In genomic region chr1:120724507-120724906, GRCh38 we compare ENCODE assay signal across 8 cellular contexts. TPM values are rescaled to one million over a fixed set of nuclear protein-coding genes. Genes with fewer than 3 reads are reported as not detected.
DNase-seq lines count a peak whose midpoint lies in the region; ATAC-seq, FAIRE-seq and TF ChIP-seq lines count a peak whose summit lies in the region.
"Not testable (repeated sequence)": the region's sequence is repeated elsewhere in the genome, so short reads cannot be mapped to it uniquely, and the experiment has no call there.

No MANE protein-coding gene starts in this region.

- H2AFZ ChIP-seq in HepG2 (ENCODE audit: low read length): not testable (repeated sequence)

- not testable (repeated sequence) for FAIRE-seq in HepG2 (lab: Jason Lieb, UNC)

- not testable (repeated sequence) for H3K9me3 Mint-ChIP-seq in CD14-positive monocyte; activated naive CD8-positive, alpha-beta T cell treated with anti-CD3 and anti-CD28 coated beads, Interleukin-2, amount 10 ng/mL, durations not matched to agents 7 days and 5 days; osteocyte (ENCODE audit: unreplicated experiment)

- peak overlapping the region; percentile 75 to 77 for H3K4me3 Mint-ChIP-seq in CD14-positive monocyte
- peak overlapping the region; percentile 67 for H3K4me3 Mint-ChIP-seq in activated naive CD8-positive, alpha-beta T cell treated with anti-CD3 and anti-CD28 coated beads, Interleukin-2, amount 10 ng/mL, durations not matched to agents 7 days and 5 days
- H3K4me3 Mint-ChIP-seq in osteocyte (ENCODE audit: unreplicated experiment): peak overlapping the region; percentile 73

- H3K4me1 Mint-ChIP-seq in CD14-positive monocyte; activated naive CD8-positive, alpha-beta T cell treated with anti-CD3 and anti-CD28 coated beads, Interleukin-2, amount 10 ng/mL, durations not matched to agents 7 days and 5 days; osteocyte (ENCODE audit: unreplicated experiment): not testable (repeated sequence)

- not testable (repeated sequence) for H3K9me3 ChIP-seq in effector memory CD4-positive, alpha-beta T cell (ENCODE audit: control insufficient read depth, low read length); HepG2 (ENCODE audit: low read length)

- POLR2A ChIA-PET in activated naive CD8-positive, alpha-beta T cell treated with anti-CD3 and anti-CD28 coated beads, Interleukin-2, amount 10 ng/mL, durations not matched to agents 7 days and 5 days (lab: Charles Lee); HepG2 (lab: Yijun Ruan, JAX): not testable (repeated sequence)

- not testable (repeated sequence) for H3K27ac Mint-ChIP-seq in CD14-positive monocyte; activated naive CD8-positive, alpha-beta T cell treated with anti-CD3 and anti-CD28 coated beads, Interleukin-2, amount 10 ng/mL, durations not matched to agents 7 days and 5 days
- peak overlapping the region; percentile 71 for H3K27ac Mint-ChIP-seq in osteocyte (ENCODE audit: unreplicated experiment)

- H3K27me3 Mint-ChIP-seq in CD14-positive monocyte (ENCODE audit: low read depth in 3 of 3); activated naive CD8-positive, alpha-beta T cell treated with anti-CD3 and anti-CD28 coated beads, Interleukin-2, amount 10 ng/mL, durations not matched to agents 7 days and 5 days; osteocyte (ENCODE audit: unreplicated experiment): not testable (repeated sequence)

- H3K79me2 ChIP-seq in HepG2 (ENCODE audit: insufficient read depth, low read length): not testable (repeated sequence)

- peak overlapping the region; percentile 50 for H3K4me3 ChIP-seq in Jurkat, Clone E6-1 (ENCODE audit: low read length)
- H3K4me3 ChIP-seq in WI38 (ENCODE audit: low read depth, low read length) (peak overlapping the region; percentile 70), HepG2 (replicated peaks in 1 of 3; ENCODE audit: insufficient read depth in 1 of 3, low read depth in 2 of 3, low read length in 3 of 3) (peak overlapping the region; percentile 54 to 69 (median 67); a peak in 4 of 6 replicates)
- H3K4me3 ChIP-seq in effector memory CD4-positive, alpha-beta T cell (ENCODE audit: insufficient read depth, low read depth, low read length, poor library complexity, severe bottlenecking): peak overlapping the region; percentile 53

- not testable (repeated sequence) for DNase-seq in CD14-positive monocyte (ENCODE audit: low spot score); Jurkat, Clone E6-1 (ENCODE audit: low read depth, low spot score); HepG2 (ENCODE audit: low spot score); osteocyte (ENCODE audit: extremely low spot score, unreplicated experiment)
- DNase-seq in activated naive CD8-positive, alpha-beta T cell treated with anti-CD3 and anti-CD28 coated beads, Interleukin-2, amount 10 ng/mL, durations not matched to agents 7 days and 5 days: peak; percentile 43
- DNase-seq in effector memory CD4-positive, alpha-beta T cell: peak in 1 of 3 donors; percentile 0
- peak; percentile 22 for DNase-seq in stimulated activated naive CD8-positive, alpha-beta T cell treated with anti-CD3 and anti-CD28 coated beads, Interleukin-15, Interleukin-2, amounts not matched to agents 100 U/mL and 50 U/mL, for 24 hours

- not testable (repeated sequence) for H3K36me3 Mint-ChIP-seq in CD14-positive monocyte; activated naive CD8-positive, alpha-beta T cell treated with anti-CD3 and anti-CD28 coated beads, Interleukin-2, amount 10 ng/mL, durations not matched to agents 7 days and 5 days; osteocyte (ENCODE audit: unreplicated experiment)

- CTCF ChIA-PET in HepG2 (lab: Yijun Ruan, JAX; ENCODE audit: low intra/inter-chr PET ratio, low total read pairs): not testable (repeated sequence)

- TF ChIP-seq EP300 in HepG2 (IDR thresholded peaks at IDR 0.05; ENCODE audit: low read depth in 2 of 2, low read length in 2 of 2); HepG2 (CRISPR knock-in tag; IDR thresholded peaks at IDR 0.05; ENCODE audit: borderline replicate concordance): not testable (repeated sequence)

- peak overlapping the region; percentile 63 for H3K27ac ChIP-seq in effector memory CD4-positive, alpha-beta T cell (ENCODE audit: insufficient read depth, low read length, poor library complexity, severe bottlenecking)
- H3K27ac ChIP-seq in HepG2 (ENCODE audit: extremely low read length, insufficient read depth, low read length): not testable (repeated sequence)

- not testable (repeated sequence) for BruUV-seq in HepG2 (replicated peaks; lab: Mats Ljungman, UMichigan)

- H3K36me3 ChIP-seq in effector memory CD4-positive, alpha-beta T cell (ENCODE audit: control insufficient read depth, insufficient read depth, low read length); HepG2 (replicated peaks in 1 of 2; ENCODE audit: control insufficient read depth in 1 of 2, insufficient read depth in 2 of 2, low read length in 2 of 2): not testable (repeated sequence)

- intact Hi-C loops in CD14-positive monocyte (cut with micrococcal nuclease); HepG2 (cut with micrococcal nuclease; ENCODE audit: unreplicated experiment): not testable (repeated sequence)

- not testable (repeated sequence) for TF ChIP-seq RAD21 in HepG2 (CRISPR knock-in tag; IDR thresholded peaks at IDR 0.05)

- TF ChIP-seq CTCF in CD14-positive monocyte (IDR thresholded peaks at IDR 0.05); WI38 (IDR thresholded peaks at IDR 0.05; ENCODE audit: low read depth, low read length); HepG2 (CRISPR knock-in tag; IDR thresholded peaks at IDR 0.05); osteocyte (IDR thresholded peaks at IDR 0.05): not testable (repeated sequence)

- H3K9ac ChIP-seq in HepG2 (ENCODE audit: insufficient read depth, low read depth, low read length): not testable (repeated sequence)

- not testable (repeated sequence) for ATAC-seq in activated naive CD8-positive, alpha-beta T cell treated with anti-CD3 and anti-CD28 coated beads, Interleukin-2, amount 10 ng/mL, durations not matched to agents 7 days and 5 days (ENCODE audit: low read depth); HepG2; stimulated activated naive CD8-positive, alpha-beta T cell treated with anti-CD3 and anti-CD28 coated beads, Interleukin-15, Interleukin-2, amounts not matched to agents 100 U/mL and 50 U/mL, for 24 hours

- H3K4me2 ChIP-seq in HepG2 (ENCODE audit: low read depth, low read length): peak overlapping the region; percentile 45; the same call in 1 of the 2 replicates

- WGBS in HepG2 (ENCODE audit: low lambda C conversion rate): 0% methylated on average over 1 of the region's 28 CpGs

- not testable (repeated sequence) for H3K27me3 ChIP-seq in effector memory CD4-positive, alpha-beta T cell (replicated peaks; ENCODE audit: control insufficient read depth, insufficient read depth, low read length, poor library complexity, severe bottlenecking); HepG2 (ENCODE audit: control insufficient read depth in 1 of 2, insufficient read depth in 2 of 2, low read length in 2 of 2)

- TF ChIP-seq POLR2A in HepG2 (IDR thresholded peaks at IDR 0.05; ENCODE audit: insufficient read depth in 1 of 2, low read depth in 2 of 2, low read length in 2 of 2): not testable (repeated sequence)

- not testable (repeated sequence) for H3K4me1 ChIP-seq in effector memory CD4-positive, alpha-beta T cell (ENCODE audit: control insufficient read depth, insufficient read depth, low read length, poor library complexity, severe bottlenecking); HepG2 (ENCODE audit: insufficient read depth, low read length)

- in situ Hi-C loops in HepG2 (cut with HindIII; ENCODE audit: extremely low pct_ligation_motif_present, low pct_unique_long_range_greater_than_20kb): not testable (repeated sequence)

- H4K20me1 ChIP-seq in HepG2 (ENCODE audit: insufficient read depth, low read length): not testable (repeated sequence)

TF ChIP-seq in HepG2, 621 proteins besides CTCF, POLR2A, EP300 and RAD21 (continues in another document):
- 0 out of 2 replicates have a peak, but pooled peaks have one; percentile 25 for TF ChIP-seq ZNF777 (CRISPR knock-in tag; IDR thresholded peaks at IDR 0.05)

RNA-seq across cellular contexts. Expression of gene NBPF26, which starts 0.8 kb away (rescaled TPM):
- 1 to 10 TPM; 6.0 to 8.5 TPM for polyA plus RNA-seq in CD14-positive monocyte
- 4.1 TPM for polyA plus RNA-seq in Jurkat, Clone E6-1 (2012; ENCODE audit: insufficient read depth, insufficient read length)
- total RNA-seq in activated naive CD8-positive, alpha-beta T cell treated with anti-CD3 and anti-CD28 coated beads, Interleukin-2, amount 10 ng/mL, durations not matched to agents 7 days and 5 days: 10 to 100 TPM; 37.9 to 38.9 TPM
- total RNA-seq in HepG2 (2016; rRNA removed; fragmentation: Illumina TruSeq; extraction: Trizol): 3.9 and 6.4 TPM in 2 replicates
- total RNA-seq in HepG2 (2016; cell fraction: cytosol; rRNA removed; fragmentation: Illumina TruSeq; extraction: Trizol; ENCODE audit: low read depth): 1.5 and 2.3 TPM in 2 replicates
- 4.0 and 5.5 TPM in 2 replicates for total RNA-seq in HepG2 (2016; cell fraction: insoluble cytoplasmic fraction; rRNA removed; fragmentation: Illumina TruSeq; extraction: Trizol)
- total RNA-seq in HepG2 (2016; cell fraction: membrane; rRNA removed; fragmentation: Illumina TruSeq; extraction: Trizol): 2.3 and 2.5 TPM in 2 replicates
- total RNA-seq in HepG2 (2016; cell fraction: nucleus; rRNA removed; fragmentation: Illumina TruSeq; extraction: Trizol): 9.5 and 10.5 TPM in 2 replicates
- 5.3 and 6.3 TPM in 2 replicates for polyA plus RNA-seq in HepG2 (2011; rRNA removed)
- polyA plus RNA-seq in HepG2 (2011; cell fraction: cytosol; rRNA removed): 2.4 and 3.7 TPM in 2 replicates
- polyA plus RNA-seq in HepG2 (2011; cell fraction: nucleus; rRNA removed): 11.4 and 13.2 TPM in 2 replicates
- polyA plus RNA-seq in HepG2 (2012): 4.5 and 5.1 TPM in 2 replicates
- 0.15 and 0.25 TPM in 2 replicates for polyA plus RNA-seq in HepG2 (2016; cell fraction: cytosol; fragmentation: Illumina TruSeq; extraction: Trizol; ENCODE audit: low read depth)
- polyA plus RNA-seq in HepG2 (2016; cell fraction: insoluble cytoplasmic fraction; fragmentation: Illumina TruSeq; extraction: Trizol; ENCODE audit: low read depth): 2.0 and 2.2 TPM in 2 replicates
- polyA plus RNA-seq in HepG2 (2016; cell fraction: membrane; fragmentation: Illumina TruSeq; extraction: Trizol; ENCODE audit: low read depth): 0.38 and 0.56 TPM in 2 replicates
- polyA plus RNA-seq in HepG2 (2016; cell fraction: nucleus; fragmentation: Illumina TruSeq; extraction: Trizol; ENCODE audit: insufficient read depth, low read depth): 9.7 and 13.4 TPM in 2 replicates
- 7.6 and 20.9 TPM in 2 replicates for polyA minus RNA-seq in HepG2 (2011; rRNA and poly(A)+ RNA removed; ENCODE audit: low replicate concordance)
- 5.0 TPM in 2 replicates for polyA minus RNA-seq in HepG2 (2011; cell fraction: cytosol; rRNA and poly(A)+ RNA removed)
- 22.8 and 28.3 TPM in 2 replicates for polyA minus RNA-seq in HepG2 (2011; cell fraction: nucleus; rRNA and poly(A)+ RNA removed)
- total RNA-seq in osteocyte: 38.6 and 40.5 TPM in 2 replicates
